20 cellular contexts compared by ENCODE assay signal in genomic region chr19:19296953-19297689, GRCh38. TPM values are rescaled to one million over a fixed set of nuclear protein-coding genes. Genes with fewer than 3 reads are reported as not detected.
"Had no signal": no experiment of that assay in that cellular context is flagged by ENCODE, and none has a peak within 500 bp of the region (broad histone marks: within the 10 kb centered on the region; RNA-seq: fewer than 3 reads in every experiment).

No MANE protein-coding gene starts in this region.

- H3K27me3 ChIP-seq: colonic mucosa, dorsolateral prefrontal cortex, esophagus squamous epithelium, gastrocnemius medialis, spleen, tibial artery had no signal

- H3K9me3 ChIP-seq: colonic mucosa, esophagus squamous epithelium, gastrocnemius medialis, lower lobe of right lung had no signal

- H3K27ac ChIP-seq: colonic mucosa, esophagus squamous epithelium, gastrocnemius medialis, lower lobe of right lung, spleen, tibial artery, VCaP had no signal

- FAIRE-seq: astrocyte, urothelium cell line had no signal

- ATAC-seq: activated naive CD4-positive, alpha-beta T cell treated with anti-CD3 and anti-CD28 coated beads, Interleukin-2, amount 50 U/mL, for 72 hours; lower lobe of right lung had no signal

- DNase-seq: activated CD4-positive, alpha-beta T cell treated with anti-CD3 and anti-CD28 coated beads for 1 hour; activated T-cell treated with anti-CD3 and anti-CD28 coated beads, Interleukin-2, amount 50 U/mL, for 1 hour; colonic mucosa; esophagus squamous epithelium; hypothalamus; islet precursor cell; left cardiac atrium; lower lobe of right lung; mesendoderm; naive B cell; spleen; stimulated activated CD4-positive, alpha-beta T cell treated with anti-CD3 and anti-CD28 coated beads, Interleukin-4, amount 100 ng/mL, for 1 hour; T-cell; tibial artery had no signal

- H3K4me1 ChIP-seq: colonic mucosa, esophagus squamous epithelium, gastrocnemius medialis, lower lobe of right lung, spleen, tibial artery had no signal

- H3K4me3 ChIP-seq: colonic mucosa, dorsolateral prefrontal cortex, esophagus squamous epithelium, gastrocnemius medialis, lower lobe of right lung, spleen, tibial artery had no signal

RNA-seq across cellular contexts. Expression of gene TM6SF2, which starts 24.0 kb away (rescaled TPM):
- total RNA-seq: activated naive CD4-positive, alpha-beta T cell treated with anti-CD3 and anti-CD28 coated beads, Interleukin-2, amount 50 U/mL, for 72 hours; T-cell had no signal
